In the genomic region with DNA sequence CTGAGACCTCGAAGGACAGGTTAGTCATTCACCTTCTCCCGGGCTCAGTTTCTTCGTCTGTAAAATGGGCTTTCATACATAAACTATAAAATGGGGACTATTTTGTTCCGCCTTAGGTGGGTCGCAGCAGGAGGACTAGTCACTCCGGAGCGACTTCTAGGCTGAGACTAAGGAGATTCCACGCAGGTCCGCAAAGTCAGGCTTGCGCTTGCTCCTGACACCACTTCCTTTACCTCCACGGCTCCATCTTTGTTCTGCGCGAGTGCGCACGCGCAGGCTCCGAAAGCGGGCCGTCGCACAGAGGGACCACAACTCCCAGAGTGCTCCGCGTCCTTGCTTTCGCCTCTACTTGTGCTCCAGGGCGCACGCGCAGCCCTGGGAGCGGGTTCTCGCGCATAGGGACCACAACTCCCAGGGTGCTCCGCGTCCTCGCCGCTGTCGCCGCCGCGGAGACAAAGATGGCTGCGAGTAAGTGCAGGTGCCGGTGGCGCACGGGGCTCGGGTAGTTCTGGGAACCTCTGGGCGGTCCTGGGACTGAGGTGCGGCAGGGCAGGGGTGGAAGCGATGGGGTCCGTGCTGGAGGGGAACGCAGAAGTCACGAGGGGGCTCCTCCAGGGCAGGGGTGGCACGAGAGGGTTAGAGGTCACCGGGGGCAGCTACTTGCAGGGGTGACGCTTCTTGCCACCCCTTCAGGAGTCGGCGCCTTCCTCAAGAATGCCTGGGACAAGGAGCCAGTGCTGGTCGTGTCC, we compare ENCODE assay signal across 8 cellular contexts. TPM values are rescaled to one million over a fixed set of nuclear protein-coding genes. Genes with fewer than 3 reads are reported as not detected.
DNase-seq lines count a peak whose midpoint lies in the region; ATAC-seq, FAIRE-seq and TF ChIP-seq lines count a peak whose summit lies in the region.

TSS of gene NDUFA3 (plus strand) at position 435 of the 749 bp plus-strand sequence. CDS start at position 459, 24 bp downstream.

- ATAC-seq in HG02981 (IDR thresholded peaks at IDR 0.05; ENCODE audit: unreplicated experiment) (peak; percentile 90), aorta (ENCODE audit: low FRiP score) (peak; percentile 100)

- peak; percentile 100 for DNase-seq in GM18507 (ENCODE audit: extremely low spot score, insufficient read length, low read depth)
- DNase-seq in NCI-H2029 treated with DMSO at 0.1 percent for 48 hours (lab: John Stamatoyannopoulos, UW), result peak; percentile 90
- DNase-seq in T-helper 9 cell, result peak; percentile 93
- peak; percentile 95 for DNase-seq in astrocyte of the cerebellum (ENCODE audit: low read depth)
- DNase-seq in hepatic stellate cell (ENCODE audit: low spot score), result peak; percentile 100
- peak; percentile 99 for DNase-seq in aorta

- H3K36me3 ChIP-seq in rectal smooth muscle tissue (ENCODE audit: control insufficient read depth, insufficient read depth, low read length) (peaks cover 15% of the 10 kb centered on the region), aorta (ENCODE audit: control insufficient read depth in 1 of 2, insufficient read depth in 2 of 2, low read length in 1 of 2) (no peaks in the 10 kb centered on the region)

- H3K9me3 ChIP-seq in aorta (ENCODE audit: control insufficient read depth, low read length), result no peaks in the 10 kb centered on the region

- H3K4me1 ChIP-seq in rectal smooth muscle tissue (ENCODE audit: control insufficient read depth, insufficient read depth, low read length) (peaks cover 2% of the 10 kb centered on the region), aorta (ENCODE audit: control insufficient read depth in 1 of 2, insufficient read depth in 2 of 2, low read length in 2 of 2) (peaks cover 0 to 2% of the 10 kb centered on the region in 2 donors)

- H3K27ac ChIP-seq in rectal smooth muscle tissue (ENCODE audit: low read depth, low read length) (peak within 1 kb of the TSS; percentile 55), aorta (ENCODE audit: low read depth in 1 of 2, low read length in 2 of 2) (no peak within 1 kb of the TSS)

- in situ Hi-C loops in astrocyte of the cerebellum (cut with HindIII; ENCODE audit: low sequenced_read_pairs), result no loop called here

- H3K9ac ChIP-seq in rectal smooth muscle tissue (ENCODE audit: low read length), result peak within 1 kb of the TSS; percentile 59

- TF ChIP-seq CTCF in astrocyte of the cerebellum (IDR thresholded peaks at IDR 0.05; ENCODE audit: low read depth, low read length, missing control alignments), result no peak

- WGBS in aorta, 2 donors, result 3% methylated on average over 51 to 54 of the region's 54 CpGs

- H3K4me3 ChIP-seq in astrocyte of the cerebellum (ENCODE audit: low read depth, low read length), result peak within 1 kb of the TSS; percentile 99
- H3K4me3 ChIP-seq in rectal smooth muscle tissue (ENCODE audit: low read length), result peak within 1 kb of the TSS; percentile 93
- peak within 1 kb of the TSS; percentile 13 to 47 for H3K4me3 ChIP-seq in aorta (ENCODE audit: low read length in 2 of 2)

- H3K27me3 ChIP-seq in rectal smooth muscle tissue (ENCODE audit: control insufficient read depth, insufficient read depth, low read length) (no peaks in the 10 kb centered on the region), aorta (ENCODE audit: control insufficient read depth in 1 of 2, insufficient read depth in 2 of 2, low read length in 1 of 2) (no peaks in the 10 kb centered on the region)

- intact Hi-C loops in aorta (cut with DNase I), result loop anchor here in 1 of 2 donors (10.0 kb wide), 1 partner anchor 258 kb away; no protein-coding TSS in a partner anchor

- peak; percentile 99 for FAIRE-seq in GM18507 (lab: Jason Lieb, UNC)

RNA-seq across cellular contexts. Expression of gene NDUFA3, which starts in this region (rescaled TPM):
- 10 to 100 TPM; 64.9 to 65.3 TPM for total RNA-seq in aorta
- polyA plus RNA-seq in aorta, result 100 to 1,000 TPM in 1 of 2 donors, 10 to 100 TPM in 1; 76.5 to 129 TPM

Comparison
In these comparisons a context has a peak if more than half of its experiments do, and no peak if none do; other contexts are left out.
1. H3K4me3 ChIP-seq: peak in every context shown above with its lines; median percentile 99 in astrocyte of the cerebellum; 93 in rectal smooth muscle tissue; 30 in aorta.